8 cellular contexts compared by ENCODE assay signal in the genomic region with DNA sequence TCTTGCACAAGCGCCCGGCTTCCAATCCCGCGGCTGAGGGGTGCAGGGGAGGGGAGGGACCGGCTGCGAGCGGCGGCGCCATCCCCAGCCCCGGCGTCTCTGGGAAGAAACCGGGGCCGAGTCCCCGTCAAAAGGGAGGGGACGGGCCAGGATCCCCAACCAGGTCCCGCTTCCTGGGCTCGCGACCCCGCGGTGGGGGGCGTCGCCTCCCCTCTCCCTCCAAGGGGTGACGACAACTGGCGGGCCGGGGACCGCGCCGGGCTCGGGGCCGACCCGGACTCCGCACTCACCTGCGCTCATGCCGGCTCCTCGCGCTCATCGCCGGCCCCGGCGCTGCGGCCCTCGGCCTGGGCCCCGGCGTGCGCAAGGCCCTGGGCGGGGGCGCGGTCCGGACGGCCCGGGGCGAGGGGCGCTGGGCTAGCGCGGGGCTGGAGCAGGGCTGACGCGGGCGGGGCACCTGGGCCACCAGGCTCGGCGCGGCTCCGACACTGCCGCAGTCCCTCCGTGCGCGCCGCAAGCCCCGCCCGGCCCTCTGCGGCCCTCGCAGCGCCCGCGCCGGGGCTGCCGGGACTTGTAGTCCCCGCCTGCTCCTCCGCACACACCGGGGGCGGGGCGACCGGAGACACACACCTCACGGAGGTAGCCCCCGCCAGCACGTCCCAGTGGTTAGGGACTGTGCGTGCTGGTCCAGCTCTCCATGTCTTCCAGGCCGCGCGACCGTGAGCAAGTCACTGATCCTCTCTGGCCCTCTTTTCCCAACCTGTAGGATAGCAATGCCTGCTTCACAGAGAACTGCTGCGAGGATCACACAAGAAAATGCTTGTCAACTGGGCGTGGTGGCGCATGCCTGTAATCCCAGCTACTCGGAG. TPM values are rescaled to one million over a fixed set of nuclear protein-coding genes. Genes with fewer than 3 reads are reported as not detected.
A peak's percentile ranks its signal among the peaks of the same experiment; 100 is the strongest.
DNase-seq lines count a peak whose midpoint lies in the region; ATAC-seq, FAIRE-seq and TF ChIP-seq lines count a peak whose summit lies in the region.

TSS of gene ATP13A2 (minus strand) at position 490 of the 869 bp plus-strand sequence. CDS start at position 300, 190 bp downstream.

- peak within 1 kb of the TSS; percentile 40 for H3K27ac ChIP-seq in angular gyrus (ENCODE audit: low read depth, low read length)
- peak within 1 kb of the TSS; percentile 19 to 55 for H3K27ac ChIP-seq in right atrium auricular region

- TF ChIP-seq CTCF in right atrium auricular region (IDR thresholded peaks at IDR 0.05): no peak

- FAIRE-seq in urothelium cell line (lab: Jason Lieb, UNC): peak; percentile 69

- DNase-seq in NCI-H128 (lab: John Stamatoyannopoulos, UW; ENCODE audit: unreplicated experiment) (peak; percentile 86), right atrium auricular region (ENCODE audit: low spot score) (peak; percentile 68), pulmonary artery endothelial cell (ENCODE audit: low read depth, low spot score) (peak; percentile 13), urothelium cell line (ENCODE audit: low spot score) (peak; percentile 94)

- no peaks in the 10 kb centered on the region for H3K27me3 ChIP-seq in right atrium auricular region

- no peaks in the 10 kb centered on the region for H3K36me3 ChIP-seq in right atrium auricular region

- peak; percentile 30 for TF ChIP-seq POLR2A in GM10847 (IDR thresholded peaks at IDR 0.05; ENCODE audit: extremely low read depth, insufficient read length)

- H3K4me1 ChIP-seq in right atrium auricular region: peaks cover 0 to 29% of the 10 kb centered on the region in 2 donors

- H3K4me3 ChIP-seq in right atrium auricular region: peak within 1 kb of the TSS; percentile 68 to 89

- intact Hi-C loops in T-helper 2 cell treated with Interferon-gamma antibody and Interleukin-4, amounts not matched to agents 100 ng/mL and 5 ng/mL, for 36 hours (cut with micrococcal nuclease): loop anchor here (1.0 kb wide), 1 partner anchor 43 kb away; the partner anchor contains the start of gene SDHB

- peak; percentile 83 for ATAC-seq in HG02610 (IDR thresholded peaks at IDR 0.05; ENCODE audit: unreplicated experiment)

- no peaks in the 10 kb centered on the region for H3K9me3 ChIP-seq in right atrium auricular region

RNA-seq across cellular contexts. Expression of gene ATP13A2, which starts in this region (rescaled TPM):
- total RNA-seq in T-helper 2 cell treated with Interferon-gamma antibody and Interleukin-4, amounts not matched to agents 100 ng/mL and 5 ng/mL, for 36 hours: 48.7 and 49.4 TPM in 2 replicates
- total RNA-seq in right atrium auricular region (10 to 100 TPM; 13.6 to 24.2 TPM), pulmonary artery endothelial cell (41.6 and 51.7 TPM in 2 replicates)

Comparison
In these comparisons a context has a peak if more than half of its experiments do, and no peak if none do; other contexts are left out.
1. Peak in every context shown above with its lines: DNase-seq, ATAC-seq, H3K4me3 ChIP-seq and H3K27ac ChIP-seq.
2. DNase-seq: peak in every context shown above with its lines; median percentile 94 in urothelium cell line; 86 in NCI-H128; 68 in right atrium auricular region; 13 in pulmonary artery endothelial cell.